1 cellular context compared by ENCODE assay signal in genomic region chr2:186771395-186771794, GRCh38.
TF ChIP-seq lines count a peak whose summit lies in the region.

No MANE protein-coding gene starts in this region.

TF ChIP-seq in H1, 55 proteins besides CTCF, POLR2A, EP300 and RAD21 (continued from another document):
- TF ChIP-seq CTBP2 (IDR thresholded peaks at IDR 0.05; ENCODE audit: borderline replicate concordance, insufficient read depth, insufficient read length, low read length) (no peak), RNF2 (IDR thresholded peaks at IDR 0.05; ENCODE audit: borderline replicate concordance, low read depth, low read length, missing control alignments, poor library complexity, severe bottlenecking) (no peak), HDAC2 (IDR thresholded peaks at IDR 0.05; ENCODE audit: borderline replicate concordance in 1 of 2, low read depth in 2 of 2, low read length in 2 of 2) (no peak), SIX5 (IDR thresholded peaks at IDR 0.05; ENCODE audit: low read depth, low read length) (no peak), GTF2F1 (IDR thresholded peaks at IDR 0.05; ENCODE audit: borderline replicate concordance, low read depth, low read length) (no peak), BRCA1 (IDR thresholded peaks at IDR 0.05; ENCODE audit: low read depth, low read length) (no peak), RXRA (IDR thresholded peaks at IDR 0.05; ENCODE audit: insufficient read depth, low read depth, low read length) (no peak), CREB1 (IDR thresholded peaks at IDR 0.05) (no peak)
